In the genomic region with DNA sequence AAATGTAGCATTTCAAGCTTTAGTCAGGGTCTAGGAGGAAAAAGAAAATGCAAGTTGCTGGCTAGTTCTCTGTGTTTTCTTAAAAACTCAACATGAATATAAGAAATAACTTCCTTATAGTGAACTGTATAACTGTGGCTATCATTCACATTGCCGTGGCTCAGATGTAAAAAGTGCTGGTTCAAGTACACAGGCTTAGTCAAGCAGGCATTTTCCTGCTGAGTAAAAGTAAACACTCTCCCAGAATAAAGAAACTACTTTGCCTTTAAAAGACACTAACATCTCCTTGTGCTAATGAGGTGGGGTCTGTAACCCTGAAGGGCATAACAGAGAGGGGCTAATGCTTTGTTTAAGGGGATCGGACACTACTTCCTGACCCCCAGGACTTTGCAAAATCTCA, we compare ENCODE assay signal across 10 cellular contexts. TPM values are rescaled to one million over a fixed set of nuclear protein-coding genes. Genes with fewer than 3 reads are reported as not detected.
A peak's percentile ranks its signal among the peaks of the same experiment; 100 is the strongest.
DNase-seq lines count a peak whose midpoint lies in the region; ATAC-seq and TF ChIP-seq lines count a peak whose summit lies in the region.
"Had no signal": no experiment of that assay in that cellular context is flagged by ENCODE, and none has a peak within 500 bp of the region (broad histone marks: within the 10 kb centered on the region; RNA-seq: fewer than 3 reads in every experiment).

No MANE protein-coding gene starts in this region.

- no peak overlapping the region for H3K4me3 ChIP-seq in CD8-positive, alpha-beta T cell (ENCODE audit: low read depth, low read length)
- H3K4me3 ChIP-seq in MM.1S (ENCODE audit: low read length) = 0 out of 2 replicates have a peak overlapping the region, but pooled peaks have one; percentile 3

- no peak for ATAC-seq in CD8-positive, alpha-beta T cell

- peaks cover 17% of the 10 kb centered on the region for H4K20me1 ChIP-seq in MM.1S (ENCODE audit: insufficient read depth, low read length)

- H3K36me3 ChIP-seq in CD8-positive, alpha-beta T cell (ENCODE audit: insufficient read depth, low read length) = peaks cover 18% of the 10 kb centered on the region
- H3K36me3 ChIP-seq in MM.1S (replicated peaks; ENCODE audit: insufficient read depth, low read length) = peaks cover 9% of the 10 kb centered on the region; the same call in 1 of the 2 replicates

- peaks cover 74% of the 10 kb centered on the region for H3K36me3 Mint-ChIP-seq in CD8-positive, alpha-beta T cell
- H3K36me3 Mint-ChIP-seq in chondrocyte (ENCODE audit: low read depth) (peaks cover 24% of the 10 kb centered on the region), nephron (ENCODE audit: low read depth) (peaks cover 58% of the 10 kb centered on the region)

- CTCF ChIA-PET in CD8-positive, alpha-beta T cell (lab: Charles Lee) = interaction anchor here (1.0 to 1.2 kb wide), 2 partner anchors 12 to 59 kb away, joined by 3 to 4 read pairs; no protein-coding TSS in a partner anchor

- H3K4me1 Mint-ChIP-seq in CD8-positive, alpha-beta T cell (ENCODE audit: low read depth) = peaks cover 74% of the 10 kb centered on the region
- H3K4me1 Mint-ChIP-seq in chondrocyte (ENCODE audit: low read depth) (peaks cover 58% of the 10 kb centered on the region), nephron (peaks cover 68% of the 10 kb centered on the region)

- no peaks in the 10 kb centered on the region for H3K9me3 ChIP-seq in CD8-positive, alpha-beta T cell (ENCODE audit: low read length)
- no peaks in the 10 kb centered on the region for H3K9me3 ChIP-seq in MM.1S (replicated peaks; ENCODE audit: insufficient read depth, low read length)

- intact Hi-C loops in CD8-positive, alpha-beta T cell (cut with DNase I, micrococcal nuclease) = loop anchor here in 1 of 2 experiments (2.0 kb wide), 1 partner anchor 18 kb away; no protein-coding TSS in a partner anchor

- H3K9me3 Mint-ChIP-seq in CD8-positive, alpha-beta T cell = no peaks in the 10 kb centered on the region
- H3K9me3 Mint-ChIP-seq in chondrocyte (ENCODE audit: low read depth) (no peaks in the 10 kb centered on the region), nephron (no peaks in the 10 kb centered on the region)

- no peak overlapping the region for H2AFZ ChIP-seq in MM.1S (ENCODE audit: low read length)

- H3K79me2 ChIP-seq in MM.1S (ENCODE audit: low read length) = peaks cover 82% of the 10 kb centered on the region

- H3K9ac ChIP-seq in MM.1S (ENCODE audit: low read length) = no peak overlapping the region; the same call in 1 of the 2 replicates

- POLR2A ChIA-PET in CD8-positive, alpha-beta T cell (lab: Charles Lee) = no interaction called here

- no peaks in the 10 kb centered on the region for H3K27me3 Mint-ChIP-seq in CD8-positive, alpha-beta T cell (ENCODE audit: low read depth)
- H3K27me3 Mint-ChIP-seq in chondrocyte (ENCODE audit: low read depth) = no peaks in the 10 kb centered on the region
- no peaks in the 10 kb centered on the region for H3K27me3 Mint-ChIP-seq in nephron (ENCODE audit: low read depth)

- H3F3A ChIP-seq in MM.1S (ENCODE audit: insufficient read depth, low read length) = peaks cover 19% of the 10 kb centered on the region

- H3K27ac Mint-ChIP-seq in CD8-positive, alpha-beta T cell = peak overlapping the region; percentile 84
- peak overlapping the region; percentile 76 for H3K27ac Mint-ChIP-seq in chondrocyte (ENCODE audit: unreplicated experiment)
- H3K27ac Mint-ChIP-seq in nephron = peak overlapping the region in 1 of 3 experiments; percentile 66

- H3K4me2 ChIP-seq in MM.1S (ENCODE audit: low read depth, low read length) = peak overlapping the region; percentile 69; the same call in 1 of the 2 replicates

- TF ChIP-seq CTCF in CD8-positive, alpha-beta T cell (IDR thresholded peaks at IDR 0.05) = no peak
- TF ChIP-seq CTCF in MM.1S (IDR thresholded peaks at IDR 0.05; ENCODE audit: low read length) = no peak
- TF ChIP-seq CTCF in chondrocyte (IDR thresholded peaks at IDR 0.05) = no peak
- no peak for TF ChIP-seq CTCF in nephron (IDR thresholded peaks at IDR 0.05; ENCODE audit: unreplicated experiment in 3 of 3)

- H3K4me1 ChIP-seq in CD8-positive, alpha-beta T cell (ENCODE audit: insufficient read depth, low read length) = peaks cover 60% of the 10 kb centered on the region
- H3K4me1 ChIP-seq in MM.1S (ENCODE audit: low read length) = peaks cover 31% of the 10 kb centered on the region

- H3K4me3 Mint-ChIP-seq in CD8-positive, alpha-beta T cell = peak overlapping the region; percentile 62
- H3K4me3 Mint-ChIP-seq in chondrocyte (ENCODE audit: unreplicated experiment) = peak overlapping the region; percentile 59
- H3K4me3 Mint-ChIP-seq in nephron = peak overlapping the region; percentile 65 to 75 (median 69)

- H3K9me2 ChIP-seq in MM.1S (replicated peaks; ENCODE audit: insufficient read depth, low read length) = no peaks in the 10 kb centered on the region

- no peak for DNase-seq in CD8-positive, alpha-beta T cell
- no peak for DNase-seq in MM.1S
- DNase-seq in chondrocyte (ENCODE audit: low spot score) = no peak
- DNase-seq in HUDEP-2 (lab: John Stamatoyannopoulos, UW; ENCODE audit: unreplicated experiment in 76 of 76) = no peak
- DNase-seq in iPS-NIHi7 (ENCODE audit: extremely low spot score) = no peak
- no peak for DNase-seq in DMS 273 (lab: John Stamatoyannopoulos, UW; ENCODE audit: unreplicated experiment)
- DNase-seq in cortex of kidney (lab: John Stamatoyannopoulos, UW) = no peak
- DNase-seq: NCI-H1694 treated with DMSO at 0.1 percent for 48 hours, T-helper 9 cell had no signal

- H3K27ac ChIP-seq in CD8-positive, alpha-beta T cell (ENCODE audit: low read depth, low read length) = no peak overlapping the region
- H3K27ac ChIP-seq in MM.1S (ENCODE audit: low read length) = no peak overlapping the region

- H3K27me3 ChIP-seq in CD8-positive, alpha-beta T cell (ENCODE audit: insufficient read depth, low read length) = no peaks in the 10 kb centered on the region
- H3K27me3 ChIP-seq in MM.1S (replicated peaks; ENCODE audit: insufficient read depth, low read length) = no peaks in the 10 kb centered on the region

RNA-seq across cellular contexts. Expression of gene ATP5F1E, which starts 3.3 kb away (rescaled TPM):
- total RNA-seq in CD8-positive, alpha-beta T cell = 10 to 100 TPM; 50.4 to 52.2 TPM
- 67.5 to 76.2 TPM (median 67.7 TPM) in 3 replicates for total RNA-seq in chondrocyte

RNA-seq across cellular contexts. Expression of gene TUBB1, which starts 9.6 kb away (rescaled TPM):
- not detected for total RNA-seq in CD8-positive, alpha-beta T cell
- 0.15 TPM in 1 of 3 replicates, not detected in the others for total RNA-seq in chondrocyte

RNA-seq across cellular contexts. Expression of gene PRELID3B, which starts 13.8 kb away (rescaled TPM):
- 10 to 100 TPM; 73.4 to 75.5 TPM for total RNA-seq in CD8-positive, alpha-beta T cell
- 38.0 to 44.4 TPM (median 41.1 TPM) in 3 replicates for total RNA-seq in chondrocyte

RNA-seq across cellular contexts. Expression of gene CTSZ, which starts 21.8 kb away (rescaled TPM):
- total RNA-seq in CD8-positive, alpha-beta T cell = 1 to 10 TPM; 5.1 to 7.0 TPM
- 19.5 to 101 TPM (median 99.4 TPM) in 3 replicates for total RNA-seq in chondrocyte

RNA-seq across cellular contexts. Expression of gene NELFCD, which starts 47.8 kb away (rescaled TPM):
- 100 to 1,000 TPM; 101 to 113 TPM for total RNA-seq in CD8-positive, alpha-beta T cell
- 37.6 to 53.1 TPM (median 37.6 TPM) in 3 replicates for total RNA-seq in chondrocyte
